In genomic region chr11:83521647-83522596, GRCh38 we compare ENCODE assay signal across 11 cellular contexts.
A peak's percentile ranks its signal among the peaks of the same experiment; 100 is the strongest.
DNase-seq lines count a peak whose midpoint lies in the region; ATAC-seq, FAIRE-seq and TF ChIP-seq lines count a peak whose summit lies in the region.
"Had no signal": no experiment of that assay in that cellular context is flagged by ENCODE, and none has a peak within 500 bp of the region (broad histone marks: within the 10 kb centered on the region; RNA-seq: fewer than 3 reads in every experiment).

No MANE protein-coding gene starts in this region.

- POLR2A ChIA-PET in activated CD4-positive, alpha-beta memory T cell treated with anti-CD3 and anti-CD28 coated beads for 36 hours (lab: Charles Lee): no interaction called here

- WGBS in psoas muscle, 3 donors: 72 to 75% (median 73%) methylated on average over 8 of the region's 8 CpGs

- H3K27ac ChIP-seq in psoas muscle: no peak overlapping the region

- H3K9me3 Mint-ChIP-seq in endothelial cell (ENCODE audit: unreplicated experiment): no peaks in the 10 kb centered on the region
- H3K9me3 Mint-ChIP-seq in activated CD4-positive, alpha-beta memory T cell treated with anti-CD3 and anti-CD28 coated beads for 36 hours: no peaks in the 10 kb centered on the region

- no peak overlapping the region for H3K27ac Mint-ChIP-seq in endothelial cell (ENCODE audit: unreplicated experiment)
- H3K27ac Mint-ChIP-seq in activated CD4-positive, alpha-beta memory T cell treated with anti-CD3 and anti-CD28 coated beads for 36 hours: no peak overlapping the region

- CTCF ChIA-PET in activated CD4-positive, alpha-beta memory T cell treated with anti-CD3 and anti-CD28 coated beads for 36 hours (lab: Charles Lee): interaction anchor here (0.6 to 0.7 kb wide), 2 partner anchors 44 to 821 kb away, joined by 3 read pairs; no protein-coding TSS in a partner anchor

- H3K4me3 Mint-ChIP-seq in endothelial cell (ENCODE audit: unreplicated experiment): no peak overlapping the region
- no peak overlapping the region for H3K4me3 Mint-ChIP-seq in activated CD4-positive, alpha-beta memory T cell treated with anti-CD3 and anti-CD28 coated beads for 36 hours

- DNase-seq in 8988T (peak; percentile 10), NCI-H460 (ENCODE audit: extremely low read depth, low read depth) (peak; percentile 13), endothelial cell (ENCODE audit: low spot score) (peak; percentile 7), sciatic nerve (ENCODE audit: low spot score) (no peak), psoas muscle (no peak), RCC 7860 (ENCODE audit: low spot score) (no peak)
- DNase-seq in activated CD4-positive, alpha-beta memory T cell treated with anti-CD3 and anti-CD28 coated beads for 36 hours: no peak
- DNase-seq: central memory CD4-positive, alpha-beta T cell; DMS79; T-helper 9 cell had no signal

- peaks cover 5% of the 10 kb centered on the region for H3K36me3 Mint-ChIP-seq in endothelial cell (ENCODE audit: low read depth, unreplicated experiment)
- H3K36me3 Mint-ChIP-seq in activated CD4-positive, alpha-beta memory T cell treated with anti-CD3 and anti-CD28 coated beads for 36 hours: no peaks in the 10 kb centered on the region

- intact Hi-C loops in sciatic nerve (cut with DNase I) (no loop called here), psoas muscle (cut with DNase I) (no loop called here)
- intact Hi-C loops in activated CD4-positive, alpha-beta memory T cell treated with anti-CD3 and anti-CD28 coated beads for 36 hours (cut with micrococcal nuclease): no loop called here

- H3K4me3 ChIP-seq in psoas muscle: no peak overlapping the region

- H3K4me1 ChIP-seq in psoas muscle: no peaks in the 10 kb centered on the region

- no peaks in the 10 kb centered on the region for H3K36me3 ChIP-seq in psoas muscle (ENCODE audit: insufficient read depth in 1 of 2, low read depth in 1 of 2)

- no peaks in the 10 kb centered on the region for H3K27me3 ChIP-seq in psoas muscle (ENCODE audit: insufficient read depth in 3 of 3, low read length in 2 of 3)

- H3K9me3 ChIP-seq in psoas muscle: no peaks in the 10 kb centered on the region

- TF ChIP-seq CTCF in GM12873 (IDR thresholded peaks at IDR 0.05; ENCODE audit: insufficient read depth, low read depth, low read length, missing control alignments) (peak; percentile 36), endothelial cell (IDR thresholded peaks at IDR 0.05; ENCODE audit: unreplicated experiment) (no peak), psoas muscle (IDR thresholded peaks at IDR 0.05) (no peak)

- H3K27me3 Mint-ChIP-seq in endothelial cell (ENCODE audit: unreplicated experiment): no peaks in the 10 kb centered on the region
- no peaks in the 10 kb centered on the region for H3K27me3 Mint-ChIP-seq in activated CD4-positive, alpha-beta memory T cell treated with anti-CD3 and anti-CD28 coated beads for 36 hours

- ATAC-seq in sciatic nerve: no peak
- no peak for ATAC-seq in psoas muscle

- no peak for FAIRE-seq in RCC 7860 (lab: Jason Lieb, UNC)

- no peaks in the 10 kb centered on the region for H3K4me1 Mint-ChIP-seq in endothelial cell (ENCODE audit: unreplicated experiment)
- H3K4me1 Mint-ChIP-seq in activated CD4-positive, alpha-beta memory T cell treated with anti-CD3 and anti-CD28 coated beads for 36 hours (ENCODE audit: low read depth): no peaks in the 10 kb centered on the region

Comparison
In these comparisons a context has a peak if more than half of its experiments do, and no peak if none do; other contexts are left out.
1. DNase-seq: peak in 8988T (single experiment), NCI-H460 (single experiment) and endothelial cell (single experiment); none in sciatic nerve (single experiment), psoas muscle (0 of 2), activated CD4-positive, alpha-beta memory T cell treated with anti-CD3 and anti-CD28 coated beads for 36 hours (single experiment) and RCC 7860 (single experiment).